15 cellular contexts compared by ENCODE assay signal in the genomic region with DNA sequence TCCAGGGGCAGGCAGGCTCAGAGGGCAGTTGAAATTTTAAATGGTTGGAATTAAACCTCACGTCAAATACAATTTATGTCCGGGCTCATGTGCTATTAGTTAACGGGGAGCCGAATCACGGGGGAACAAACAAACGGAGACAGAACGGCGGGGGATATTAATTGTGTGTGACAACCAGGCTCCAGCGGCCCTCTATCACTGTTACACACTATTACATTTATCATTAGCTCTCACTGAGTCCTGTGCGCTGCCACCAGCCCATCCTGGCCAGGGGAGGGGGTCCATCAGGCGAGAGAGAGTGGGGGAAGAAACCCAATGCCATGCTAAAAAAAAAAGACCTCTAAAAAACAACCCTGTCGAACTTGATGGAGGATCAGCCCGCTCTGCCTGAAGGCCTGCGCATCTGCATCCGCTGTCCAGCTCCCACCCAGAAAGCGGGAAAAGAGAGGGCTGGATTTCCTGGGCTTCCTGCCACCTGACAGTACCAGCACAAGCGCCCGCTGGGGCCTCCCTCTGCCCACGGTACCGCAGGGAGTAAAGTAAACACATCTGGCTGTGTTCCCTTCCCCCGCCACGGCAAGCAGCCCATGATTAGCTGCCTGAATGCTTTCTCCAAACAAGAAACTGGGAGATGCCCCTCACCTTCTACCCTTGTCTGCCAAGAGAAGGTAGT. TPM values are rescaled to one million over a fixed set of nuclear protein-coding genes. Genes with fewer than 3 reads are reported as not detected.
A peak's percentile ranks its signal among the peaks of the same experiment; 100 is the strongest.
DNase-seq lines count a peak whose midpoint lies in the region; ATAC-seq, FAIRE-seq and TF ChIP-seq lines count a peak whose summit lies in the region.
"Had no signal": no experiment of that assay in that cellular context is flagged by ENCODE, and none has a peak within 500 bp of the region (broad histone marks: within the 10 kb centered on the region; RNA-seq: fewer than 3 reads in every experiment).

No MANE protein-coding gene starts in this region.

- H3K9ac ChIP-seq in SK-N-SH (no peak overlapping the region), HepG2 (ENCODE audit: insufficient read depth, low read depth, low read length) (no peak overlapping the region)

- H4K20me1 ChIP-seq in SK-N-SH (ENCODE audit: insufficient read depth) (no peaks in the 10 kb centered on the region), HepG2 (ENCODE audit: insufficient read depth, low read length) (no peaks in the 10 kb centered on the region; the same call in 1 of the 2 replicates)

- CTCF ChIA-PET in SK-N-SH (lab: Yijun Ruan, JAX) (interaction anchor here (0.6 to 3.9 kb wide), 12 partner anchors 28 to 358 kb away, joined by 3 to 31 read pairs (median 4); partner anchors contain the start of gene PHF12), HepG2 (lab: Yijun Ruan, JAX; ENCODE audit: low intra/inter-chr PET ratio, low total read pairs) (no interaction called here)

- no peak overlapping the region for H3K4me2 ChIP-seq in SK-N-SH
- no peak overlapping the region for H3K4me2 ChIP-seq in HepG2 (ENCODE audit: low read depth, low read length)
- H3K4me2 ChIP-seq: smooth muscle cell had no signal

- H3K36me3 Mint-ChIP-seq in CD14-positive monocyte: peaks cover 80 to 97% of the 10 kb centered on the region in 2 donors

- no TSS peak for BruUV-seq in HepG2 (replicated peaks; lab: Mats Ljungman, UMichigan)

- POLR2A ChIA-PET in SK-N-SH (lab: Yijun Ruan, JAX): interaction anchor here (0.6 to 1.4 kb wide), 4 partner anchors 13 to 24 kb away, joined by 3 to 4 read pairs (median 3); no protein-coding TSS in a partner anchor
- POLR2A ChIA-PET in HepG2 (lab: Yijun Ruan, JAX): no interaction called here

- no peaks in the 10 kb centered on the region for H3K27me3 Mint-ChIP-seq in CD14-positive monocyte (ENCODE audit: low read depth in 3 of 3)

- H3K9me2 ChIP-seq in SK-N-SH: no peaks in the 10 kb centered on the region

- H2AFZ ChIP-seq in SK-N-SH (ENCODE audit: low read depth): no peak overlapping the region
- no peak overlapping the region for H2AFZ ChIP-seq in HepG2 (ENCODE audit: low read length)

- peak overlapping the region in 1 of 2 experiments; percentile 89; a peak in 2 of 4 replicates for H3K27ac ChIP-seq in SK-N-SH (ENCODE audit: low read depth in 2 of 2, low read length in 1 of 2)
- no peak overlapping the region for H3K27ac ChIP-seq in HepG2 (ENCODE audit: extremely low read length, insufficient read depth, low read length)
- no peak overlapping the region for H3K27ac ChIP-seq in gastroesophageal sphincter

- ATAC-seq in HepG2 (no peak), HG03439 (IDR thresholded peaks at IDR 0.05; ENCODE audit: unreplicated experiment) (no peak), gastroesophageal sphincter (no peak)
- ATAC-seq: GM12878 had no signal

- H3K4me3 ChIP-seq in SK-N-SH (ENCODE audit: low read depth in 2 of 2, low read length in 1 of 2): no peak overlapping the region
- H3K4me3 ChIP-seq in HepG2 (replicated peaks in 1 of 3; ENCODE audit: insufficient read depth in 1 of 3, low read depth in 2 of 3, low read length in 3 of 3): no peak overlapping the region
- H3K4me3 ChIP-seq in gastroesophageal sphincter: no peak overlapping the region
- H3K4me3 ChIP-seq: GM12878, smooth muscle cell had no signal

- H3K27ac Mint-ChIP-seq in CD14-positive monocyte: peak overlapping the region in 5 of 7 donors; percentile 1 to 52 (median 12)

- WGBS in SK-N-SH (ENCODE audit: low lambda C conversion rate): 73% methylated on average over 21 of the region's 22 CpGs
- WGBS in HepG2 (ENCODE audit: low lambda C conversion rate): 93% methylated on average over 18 of the region's 22 CpGs
- WGBS in gastroesophageal sphincter (ENCODE audit: low coverage in 1 of 2), 2 donors: 73 to 78% methylated on average over 2 to 13 of the region's 22 CpGs

- TF ChIP-seq EP300 in SK-N-SH (IDR thresholded peaks at IDR 0.05; ENCODE audit: borderline replicate concordance in 1 of 2, low read depth in 1 of 2, low read length in 1 of 2): peak in 1 of 2 experiments; percentile 51; a peak in 1 of 4 replicates
- TF ChIP-seq EP300 in HepG2 (IDR thresholded peaks at IDR 0.05; ENCODE audit: low read depth in 2 of 2, low read length in 2 of 2): no peak
- TF ChIP-seq EP300 in HepG2 (CRISPR knock-in tag; IDR thresholded peaks at IDR 0.05; ENCODE audit: borderline replicate concordance): no peak
- no peak for TF ChIP-seq EP300 in gastroesophageal sphincter (IDR thresholded peaks at IDR 0.05)

- H3K79me2 ChIP-seq in SK-N-SH (ENCODE audit: insufficient read depth): no peaks in the 10 kb centered on the region
- no peaks in the 10 kb centered on the region for H3K79me2 ChIP-seq in HepG2 (ENCODE audit: insufficient read depth, low read length)

- DNase-seq in CD14-positive monocyte (ENCODE audit: low spot score): no peak
- DNase-seq in NCI-H146 treated with DMSO at 0.1 percent for 48 hours (lab: John Stamatoyannopoulos, UW; ENCODE audit: unreplicated experiment): peak; percentile 92
- peak; percentile 90 for DNase-seq in SK-N-SH
- no peak for DNase-seq in HepG2 (ENCODE audit: low spot score)
- no peak for DNase-seq in activated gamma-delta T cell (lab: John Stamatoyannopoulos, UW)
- no peak for DNase-seq in activated CD4-positive, alpha-beta T cell treated with anti-CD3 and anti-CD28 coated beads, Interleukin-2, amount 50 U/mL, for 4 hours
- DNase-seq: activated CD4-positive, alpha-beta T cell treated with anti-CD3 and anti-CD28 coated beads, Interleukin-2, amount 50 U/mL, for 1 hour; AML-193; aorta; mammary epithelial cell; stimulated activated naive CD4-positive, alpha-beta T cell had no signal

- H3K9me3 Mint-ChIP-seq in CD14-positive monocyte: no peaks in the 10 kb centered on the region

- no peak; the same call in 1 of the 2 replicates for TF ChIP-seq RAD21 in SK-N-SH (IDR thresholded peaks at IDR 0.05; ENCODE audit: low read length)
- TF ChIP-seq RAD21 in HepG2 (CRISPR knock-in tag; IDR thresholded peaks at IDR 0.05): no peak

- intact Hi-C loops in CD14-positive monocyte (cut with micrococcal nuclease): no loop called here
- intact Hi-C loops in HepG2 (cut with micrococcal nuclease; ENCODE audit: unreplicated experiment): loop anchor here (10.0 kb wide), 1 partner anchor 60 kb away; no protein-coding TSS in a partner anchor

- H3K4me3 Mint-ChIP-seq in CD14-positive monocyte: no peak overlapping the region

- no peak for FAIRE-seq in HepG2 (lab: Jason Lieb, UNC)
- FAIRE-seq: GM12878 had no signal

- TF ChIP-seq CTCF in CD14-positive monocyte (IDR thresholded peaks at IDR 0.05): no peak
- no peak for TF ChIP-seq CTCF in SK-N-SH (IDR thresholded peaks at IDR 0.05)
- no peak for TF ChIP-seq CTCF in HepG2 (CRISPR knock-in tag; IDR thresholded peaks at IDR 0.05)
- no peak for TF ChIP-seq CTCF in gastroesophageal sphincter (IDR thresholded peaks at IDR 0.05)

- H3K4me1 Mint-ChIP-seq in CD14-positive monocyte: no peaks in the 10 kb centered on the region

- H3K36me3 ChIP-seq in SK-N-SH (replicated peaks in 1 of 2; ENCODE audit: control insufficient read depth in 1 of 2, insufficient read depth in 2 of 2, low read length in 1 of 2) (peaks cover 0 to 21% of the 10 kb centered on the region in 2 experiments), HepG2 (replicated peaks in 1 of 2; ENCODE audit: control insufficient read depth in 1 of 2, insufficient read depth in 2 of 2, low read length in 2 of 2) (peaks cover 27 to 59% of the 10 kb centered on the region in 2 experiments), gastroesophageal sphincter (peaks cover 0 to 100% of the 10 kb centered on the region in 2 donors)

- in situ Hi-C loops in HepG2 (cut with HindIII; ENCODE audit: extremely low pct_ligation_motif_present, low pct_unique_long_range_greater_than_20kb): no loop called here

- H3K4me1 ChIP-seq in SK-N-SH (ENCODE audit: control insufficient read depth in 1 of 2, insufficient read depth in 2 of 2, low read depth in 1 of 2, low read length in 1 of 2): peaks cover 0 to 17% of the 10 kb centered on the region in 2 experiments; a peak in 2 of 4 replicates
- no peaks in the 10 kb centered on the region for H3K4me1 ChIP-seq in HepG2 (ENCODE audit: insufficient read depth, low read length)
- H3K4me1 ChIP-seq in gastroesophageal sphincter: peaks cover 0 to 7% (median 0%) of the 10 kb centered on the region in 3 donors

- no peaks in the 10 kb centered on the region for H3K27me3 ChIP-seq in SK-N-SH (ENCODE audit: insufficient read depth)
- no peaks in the 10 kb centered on the region for H3K27me3 ChIP-seq in HepG2 (ENCODE audit: control insufficient read depth in 1 of 2, insufficient read depth in 2 of 2, low read length in 2 of 2)
- no peaks in the 10 kb centered on the region for H3K27me3 ChIP-seq in gastroesophageal sphincter

- no peaks in the 10 kb centered on the region for H3F3A ChIP-seq in SK-N-SH (replicated peaks; ENCODE audit: insufficient read depth)

- no peaks in the 10 kb centered on the region for H3K9me3 ChIP-seq in SK-N-SH
- H3K9me3 ChIP-seq in HepG2 (ENCODE audit: low read length): no peaks in the 10 kb centered on the region
- no peaks in the 10 kb centered on the region for H3K9me3 ChIP-seq in gastroesophageal sphincter

- no peak for TF ChIP-seq POLR2A in HepG2 (IDR thresholded peaks at IDR 0.05; ENCODE audit: insufficient read depth in 1 of 2, low read depth in 2 of 2, low read length in 2 of 2)
- no peak for TF ChIP-seq POLR2A in gastroesophageal sphincter (IDR thresholded peaks at IDR 0.05)

RNA-seq across cellular contexts. Expression of gene PIPOX, which starts 41.7 kb away (rescaled TPM):
- polyA plus RNA-seq in CD14-positive monocyte: under 1 TPM in 1 of 2 donors, not detected in 1; 0.30 TPM
- polyA plus RNA-seq in SK-N-SH (2012; rRNA removed): 0.31 and 0.55 TPM in 2 replicates
- polyA plus RNA-seq in SK-N-SH (2012; cell fraction: cytosol; rRNA removed): 0.22 and 0.26 TPM in 2 replicates
- 1.8 and 2.6 TPM in 2 replicates for polyA plus RNA-seq in SK-N-SH (2012; cell fraction: nucleus; rRNA removed)
- total RNA-seq in HepG2 (2016; rRNA removed; fragmentation: Illumina TruSeq; extraction: Trizol): 87.3 and 118 TPM in 2 replicates
- 26.7 and 31.6 TPM in 2 replicates for total RNA-seq in HepG2 (2016; cell fraction: cytosol; rRNA removed; fragmentation: Illumina TruSeq; extraction: Trizol; ENCODE audit: low read depth)
- total RNA-seq in HepG2 (2016; cell fraction: insoluble cytoplasmic fraction; rRNA removed; fragmentation: Illumina TruSeq; extraction: Trizol): 88.1 and 122 TPM in 2 replicates
- total RNA-seq in HepG2 (2016; cell fraction: membrane; rRNA removed; fragmentation: Illumina TruSeq; extraction: Trizol): 58.6 and 66.6 TPM in 2 replicates
- total RNA-seq in HepG2 (2016; cell fraction: nucleus; rRNA removed; fragmentation: Illumina TruSeq; extraction: Trizol): 44.6 and 56.3 TPM in 2 replicates
- 154 and 170 TPM in 2 replicates for polyA plus RNA-seq in HepG2 (2011; rRNA removed)
- polyA plus RNA-seq in HepG2 (2011; cell fraction: cytosol; rRNA removed): 162 and 171 TPM in 2 replicates
- 53.1 and 70.6 TPM in 2 replicates for polyA plus RNA-seq in HepG2 (2011; cell fraction: nucleus; rRNA removed)
- 126 and 138 TPM in 2 replicates for polyA plus RNA-seq in HepG2 (2012)
- 27.0 and 31.1 TPM in 2 replicates for polyA plus RNA-seq in HepG2 (2016; cell fraction: cytosol; fragmentation: Illumina TruSeq; extraction: Trizol; ENCODE audit: low read depth)
- polyA plus RNA-seq in HepG2 (2016; cell fraction: insoluble cytoplasmic fraction; fragmentation: Illumina TruSeq; extraction: Trizol; ENCODE audit: low read depth): 141 and 149 TPM in 2 replicates
- polyA plus RNA-seq in HepG2 (2016; cell fraction: membrane; fragmentation: Illumina TruSeq; extraction: Trizol; ENCODE audit: low read depth): 56.2 and 67.0 TPM in 2 replicates
- 75.2 and 77.3 TPM in 2 replicates for polyA plus RNA-seq in HepG2 (2016; cell fraction: nucleus; fragmentation: Illumina TruSeq; extraction: Trizol; ENCODE audit: insufficient read depth, low read depth)
- 19.4 and 304 TPM in 2 replicates for polyA minus RNA-seq in HepG2 (2011; rRNA and poly(A)+ RNA removed; ENCODE audit: low replicate concordance)
- polyA minus RNA-seq in HepG2 (2011; cell fraction: cytosol; rRNA and poly(A)+ RNA removed): 55.4 and 68.2 TPM in 2 replicates
- 58.6 and 76.2 TPM in 2 replicates for polyA minus RNA-seq in HepG2 (2011; cell fraction: nucleus; rRNA and poly(A)+ RNA removed)
- total RNA-seq in gastroesophageal sphincter: 10 to 100 TPM in 1 of 4 donors, 1 to 10 TPM in 2, under 1 TPM in 1; 0.52 to 11.2 (median 6.7) TPM

Comparison
In these comparisons a context has a peak if more than half of its experiments do, and no peak if none do; other contexts are left out.
1. DNase-seq: peak in NCI-H146 treated with DMSO at 0.1 percent for 48 hours (single experiment) and SK-N-SH (single experiment); none in CD14-positive monocyte (single experiment), HepG2 (single experiment), activated gamma-delta T cell (single experiment) and activated CD4-positive, alpha-beta T cell treated with anti-CD3 and anti-CD28 coated beads, Interleukin-2, amount 50 U/mL, for 4 hours (0 of 2).
2. RNA of gene PIPOX, which starts 41.7 kb away (polyA plus RNA-seq): 27.0 to 171 TPM in HepG2; 0.22 to 2.6 TPM in SK-N-SH and 0.30 TPM in CD14-positive monocyte; every median in the first group is over 4 times any median in the second.